In the genomic region with DNA sequence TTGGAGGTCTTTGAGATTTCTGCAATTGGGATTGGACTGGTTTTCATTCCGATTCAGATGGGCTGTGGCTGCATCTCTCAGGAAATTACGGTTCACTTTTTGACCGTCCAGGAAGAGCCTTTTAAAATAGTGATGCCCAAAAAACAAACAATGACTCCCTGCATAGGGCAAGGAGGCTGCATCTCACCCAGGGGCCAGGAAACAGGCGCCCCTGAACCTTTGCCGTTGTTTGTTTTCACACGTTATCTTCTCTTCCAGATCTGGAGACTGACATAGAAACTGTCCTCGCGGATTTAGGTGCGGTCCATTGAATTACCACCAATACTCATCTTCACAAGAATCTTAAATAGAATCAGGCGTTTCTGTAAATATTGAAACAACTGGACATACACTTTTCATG, we compare ENCODE assay signal across 21 cellular contexts.
"Had no signal": no experiment of that assay in that cellular context is flagged by ENCODE, and none has a peak within 500 bp of the region (broad histone marks: within the 10 kb centered on the region; RNA-seq: fewer than 3 reads in every experiment).

No MANE protein-coding gene starts in this region.

- DNase-seq: activated CD4-positive, alpha-beta T cell treated with anti-CD3 and anti-CD28 coated beads for 4 hours; activated CD4-positive, alpha-beta T cell treated with anti-CD3 and anti-CD28 coated beads, Interleukin-2, amount 50 U/mL, for 48 hours; activated CD4-positive, CD25-positive, alpha-beta regulatory T cell; activated CD8-positive, alpha-beta memory T cell treated with anti-CD3 and anti-CD28 coated beads, Interleukin-2, amount 50 U/mL, for 48 hours; activated naive CD4-positive, alpha-beta T cell; activated T-cell treated with anti-CD3 and anti-CD28 coated beads, Interleukin-2, amount 50 U/mL, for 4 hours; adrenal gland; brain microvascular endothelial cell; caudate nucleus; dorsolateral prefrontal cortex; effector memory CD8-positive, alpha-beta T cell; left ventricle myocardium superior; mammary epithelial cell; midbrain; natural killer cell; ovary; right cardiac atrium; stimulated activated CD4-positive, alpha-beta T cell treated with anti-CD3 and anti-CD28 coated beads, Interleukin-1b, Interleukin-23, amount 100 ng/mL, for 48 hours; stomach had no signal

- H3K27ac Mint-ChIP-seq: activated naive CD8-positive, alpha-beta T cell; activated T-helper 2 cell treated with anti-CD3 and anti-CD28 coated beads, Interferon-gamma antibody, Interleukin-2, Interleukin-4, amounts not matched to agents 10 μg/mL and 5 μg/mL and 100 μg/mL, durations not matched to agents 14 hours and 24 hours and 36 hours; effector memory CD8-positive, alpha-beta T cell; natural killer cell had no signal

- H3K4me3 Mint-ChIP-seq: activated naive CD8-positive, alpha-beta T cell; activated T-cell treated with anti-CD3 and anti-CD28 coated beads, Interleukin-2, amount 50 U/mL, for 4 hours; effector memory CD8-positive, alpha-beta T cell; natural killer cell had no signal

- H3K27me3 Mint-ChIP-seq: activated naive CD8-positive, alpha-beta T cell; effector memory CD8-positive, alpha-beta T cell had no signal

- H3K36me3 Mint-ChIP-seq: activated naive CD8-positive, alpha-beta T cell; natural killer cell had no signal

- H3K4me1 Mint-ChIP-seq: natural killer cell had no signal
